Comparison of ENCODE assay signal across 8 cellular contexts in genomic region chr10:102133373-102134195, GRCh38. TPM values are rescaled to one million over a fixed set of nuclear protein-coding genes. Genes with fewer than 3 reads are reported as not detected.
DNase-seq lines count a peak whose midpoint lies in the region; ATAC-seq, FAIRE-seq and TF ChIP-seq lines count a peak whose summit lies in the region.

No MANE protein-coding gene starts in this region.

- POLR2A ChIA-PET in activated CD8-positive, alpha-beta T cell treated with anti-CD3 and anti-CD28 coated beads, Interleukin-2, amount 10 ng/mL, durations not matched to agents 7 days and 5 days (lab: Charles Lee), result no interaction called here
- POLR2A ChIA-PET in endothelial cell of umbilical vein (lab: Charles Lee), result no interaction called here

- H3K79me2 ChIP-seq in endothelial cell of umbilical vein (ENCODE audit: control insufficient read depth, insufficient read depth, low read length), result peaks cover 56% of the 10 kb centered on the region

- peak overlapping the region; percentile 73 for H3K27ac ChIP-seq in endothelial cell of umbilical vein (ENCODE audit: insufficient read depth, low read depth, low read length)

- intact Hi-C loops in endothelial cell of umbilical vein (cut with micrococcal nuclease), result loop anchor here (2.0 kb wide), 1 partner anchor 315 kb away; the partner anchor contains the start of gene OGA

- TF ChIP-seq CTCF in AG10803 (conservative IDR thresholded peaks at IDR 0.05; ENCODE audit: low read length) (no peak), endothelial cell of umbilical vein (IDR thresholded peaks at IDR 0.05; ENCODE audit: extremely low read depth in 1 of 2, insufficient read depth in 1 of 2, low read depth in 1 of 2, low read length in 2 of 2) (no peak)

- peak; percentile 67 for FAIRE-seq in endothelial cell of umbilical vein (lab: Jason Lieb, UNC)

- H3K4me1 ChIP-seq in endothelial cell of umbilical vein (ENCODE audit: control insufficient read depth, extremely low read depth, insufficient read depth, low read length), result peaks cover 20% of the 10 kb centered on the region

- dilution Hi-C loops in endothelial cell of umbilical vein (cut with MboI; ENCODE audit: extremely low pct_ligation_motif_present, low sequenced_read_pairs), result no loop called here

- H3K9me3 Mint-ChIP-seq in activated CD8-positive, alpha-beta T cell treated with anti-CD3 and anti-CD28 coated beads, Interleukin-2, amount 10 ng/mL, durations not matched to agents 7 days and 5 days (ENCODE audit: insufficient read depth), result no peaks in the 10 kb centered on the region

- peaks cover 8 to 11% of the 10 kb centered on the region in 2 experiments for H3K36me3 ChIP-seq in endothelial cell of umbilical vein (ENCODE audit: control insufficient read depth in 2 of 2, extremely low read depth in 1 of 2, insufficient read depth in 2 of 2, low read length in 2 of 2)

- H3K4me3 Mint-ChIP-seq in activated CD8-positive, alpha-beta T cell treated with anti-CD3 and anti-CD28 coated beads, Interleukin-2, amount 10 ng/mL, durations not matched to agents 7 days and 5 days, result peak overlapping the region; percentile 97

- H2AFZ ChIP-seq in endothelial cell of umbilical vein (ENCODE audit: low read depth, low read length), result peak overlapping the region; percentile 34

- H3K27ac Mint-ChIP-seq in activated CD8-positive, alpha-beta T cell treated with anti-CD3 and anti-CD28 coated beads, Interleukin-2, amount 10 ng/mL, durations not matched to agents 7 days and 5 days, result peak overlapping the region; percentile 96

- peak overlapping the region; percentile 93 for H3K9ac ChIP-seq in endothelial cell of umbilical vein (replicated peaks; ENCODE audit: extremely low read depth, insufficient read depth, low read length)

- no peaks in the 10 kb centered on the region for H3K27me3 ChIP-seq in endothelial cell of umbilical vein (ENCODE audit: control insufficient read depth in 2 of 2, insufficient read depth in 2 of 2, low read length in 2 of 2)

- BruUV-seq in endothelial cell of umbilical vein (replicated peaks; lab: Mats Ljungman, UMichigan), result TSS peak; percentile 69

- no peaks in the 10 kb centered on the region for H3K9me1 ChIP-seq in endothelial cell of umbilical vein (replicated peaks; ENCODE audit: control insufficient read depth, extremely low read depth, insufficient read depth, low read length)

- DNase-seq in AG10803 (ENCODE audit: low read depth), result peak; percentile 67
- DNase-seq in NCI-H2171 (lab: John Stamatoyannopoulos, UW), result peak; percentile 77
- DNase-seq in activated CD8-positive, alpha-beta T cell treated with anti-CD3 and anti-CD28 coated beads, Interleukin-2, amount 10 ng/mL, durations not matched to agents 7 days and 5 days, result peak; percentile 71
- peak; percentile 72 for DNase-seq in endothelial cell of umbilical vein (ENCODE audit: low read depth, low spot score)
- peak; percentile 94 for DNase-seq in mesenteric fat pad (ENCODE audit: low spot score)
- DNase-seq in stimulated activated CD8-positive, alpha-beta memory T cell treated with anti-CD3 and anti-CD28 coated beads, Interleukin-15, amount 100 ng/mL, for 4 hours (ENCODE audit: low read depth in 2 of 2), result peak; percentile 60 to 61
- no peak for DNase-seq in NCI-H2107 treated with DMSO at 0.1 percent for 48 hours (lab: John Stamatoyannopoulos, UW; ENCODE audit: unreplicated experiment)

- TF ChIP-seq POLR2A in endothelial cell of umbilical vein (IDR thresholded peaks at IDR 0.05; ENCODE audit: low read depth, low read length), result peak; percentile 41

- peaks cover 37% of the 10 kb centered on the region for H3K4me1 Mint-ChIP-seq in activated CD8-positive, alpha-beta T cell treated with anti-CD3 and anti-CD28 coated beads, Interleukin-2, amount 10 ng/mL, durations not matched to agents 7 days and 5 days (ENCODE audit: low read depth)

- peak overlapping the region; percentile 92 for H3K4me3 ChIP-seq in AG10803 (ENCODE audit: low read length)
- peak overlapping the region; percentile 52 to 82 (median 62) for H3K4me3 ChIP-seq in endothelial cell of umbilical vein (replicated peaks in 1 of 3; ENCODE audit: insufficient read depth in 1 of 3, low read depth in 1 of 3, low read length in 3 of 3)

- H3K36me3 Mint-ChIP-seq in activated CD8-positive, alpha-beta T cell treated with anti-CD3 and anti-CD28 coated beads, Interleukin-2, amount 10 ng/mL, durations not matched to agents 7 days and 5 days (ENCODE audit: low read depth), result peaks cover 31% of the 10 kb centered on the region

- H4K20me1 ChIP-seq in endothelial cell of umbilical vein (replicated peaks; ENCODE audit: control insufficient read depth, extremely low read depth, insufficient read depth, low read length), result peaks cover 2% of the 10 kb centered on the region

- H3K27me3 Mint-ChIP-seq in activated CD8-positive, alpha-beta T cell treated with anti-CD3 and anti-CD28 coated beads, Interleukin-2, amount 10 ng/mL, durations not matched to agents 7 days and 5 days (ENCODE audit: low read depth), result no peaks in the 10 kb centered on the region

- no peaks in the 10 kb centered on the region for H3K9me3 ChIP-seq in endothelial cell of umbilical vein (replicated peaks; ENCODE audit: control insufficient read depth, insufficient read depth, low read length)

- ATAC-seq in GM19395 (IDR thresholded peaks at IDR 0.05; ENCODE audit: unreplicated experiment), result peak; percentile 9
- ATAC-seq in activated CD8-positive, alpha-beta T cell treated with anti-CD3 and anti-CD28 coated beads, Interleukin-2, amount 10 ng/mL, durations not matched to agents 7 days and 5 days, result peak; percentile 24

- CTCF ChIA-PET in activated CD8-positive, alpha-beta T cell treated with anti-CD3 and anti-CD28 coated beads, Interleukin-2, amount 10 ng/mL, durations not matched to agents 7 days and 5 days (lab: Charles Lee), result no interaction called here
- CTCF ChIA-PET in endothelial cell of umbilical vein (lab: Charles Lee), result no interaction called here

- peak overlapping the region; percentile 80 for H3K4me2 ChIP-seq in endothelial cell of umbilical vein (ENCODE audit: insufficient read depth, low read length)

TF ChIP-seq in endothelial cell of umbilical vein, 7 proteins besides CTCF, POLR2A, EP300 and RAD21:
- TF ChIP-seq FOS (IDR thresholded peaks at IDR 0.05; ENCODE audit: borderline replicate concordance, insufficient read depth, low read length), result no peak
- TF ChIP-seq MYC (IDR thresholded peaks at IDR 0.05; ENCODE audit: low read depth, low read length), result peak; percentile 100
- peak; percentile 91 for TF ChIP-seq MAX (IDR thresholded peaks at IDR 0.05; ENCODE audit: insufficient read depth, insufficient read length)

RNA-seq across cellular contexts. Expression of gene PPRC1, which starts 0.7 kb away (rescaled TPM):
- total RNA-seq in activated CD8-positive, alpha-beta T cell treated with anti-CD3 and anti-CD28 coated beads, Interleukin-2, amount 10 ng/mL, durations not matched to agents 7 days and 5 days, result 10 to 100 TPM; 56.5 to 58.9 TPM
- total RNA-seq in endothelial cell of umbilical vein (49.9 and 52.9 TPM in 2 replicates), mesenteric fat pad (49.7 TPM)
- polyA plus RNA-seq in endothelial cell of umbilical vein, result 26.1 and 27.0 TPM in 2 replicates
- polyA plus RNA-seq in endothelial cell of umbilical vein (2011; cell fraction: cytosol; rRNA removed), result 21.3 and 22.0 TPM in 2 replicates
- 79.9 and 81.1 TPM in 2 replicates for polyA plus RNA-seq in endothelial cell of umbilical vein (2011; cell fraction: nucleus; rRNA removed)
- polyA plus RNA-seq in endothelial cell of umbilical vein (2012), result 33.8 and 34.1 TPM in 2 replicates
- 46.1 and 48.0 TPM in 2 replicates for polyA minus RNA-seq in endothelial cell of umbilical vein
- polyA minus RNA-seq in endothelial cell of umbilical vein (2011; cell fraction: cytosol; rRNA and poly(A)+ RNA removed), result 24.3 TPM
- 34.3 and 47.4 TPM in 2 replicates for polyA minus RNA-seq in endothelial cell of umbilical vein (2011; cell fraction: nucleus; rRNA and poly(A)+ RNA removed)

RNA-seq across cellular contexts. Expression of gene LDB1, which starts 13.4 kb away (rescaled TPM):
- total RNA-seq in activated CD8-positive, alpha-beta T cell treated with anti-CD3 and anti-CD28 coated beads, Interleukin-2, amount 10 ng/mL, durations not matched to agents 7 days and 5 days, result 10 to 100 TPM; 83.6 to 87.1 TPM
- total RNA-seq in endothelial cell of umbilical vein, result 65.7 and 67.7 TPM in 2 replicates
- polyA plus RNA-seq in endothelial cell of umbilical vein, result 137 and 149 TPM in 2 replicates
- polyA plus RNA-seq in endothelial cell of umbilical vein (2011; cell fraction: cytosol; rRNA removed), result 73.3 and 78.4 TPM in 2 replicates
- 307 and 369 TPM in 2 replicates for polyA plus RNA-seq in endothelial cell of umbilical vein (2011; cell fraction: nucleus; rRNA removed)
- 64.8 and 70.6 TPM in 2 replicates for polyA plus RNA-seq in endothelial cell of umbilical vein (2012)
- polyA minus RNA-seq in endothelial cell of umbilical vein, result 153 and 184 TPM in 2 replicates
- polyA minus RNA-seq in endothelial cell of umbilical vein (2011; cell fraction: cytosol; rRNA and poly(A)+ RNA removed), result 33.7 TPM
- 78.4 and 81.0 TPM in 2 replicates for polyA minus RNA-seq in endothelial cell of umbilical vein (2011; cell fraction: nucleus; rRNA and poly(A)+ RNA removed)
- 33.0 TPM for total RNA-seq in mesenteric fat pad

RNA-seq across cellular contexts. Expression of gene NOLC1, which starts 18.6 kb away (rescaled TPM):
- total RNA-seq in activated CD8-positive, alpha-beta T cell treated with anti-CD3 and anti-CD28 coated beads, Interleukin-2, amount 10 ng/mL, durations not matched to agents 7 days and 5 days, result 10 to 100 TPM; 94.1 to 95.3 TPM
- 68.2 and 73.1 TPM in 2 replicates for total RNA-seq in endothelial cell of umbilical vein
- 26.0 and 32.1 TPM in 2 replicates for polyA plus RNA-seq in endothelial cell of umbilical vein
- 54.2 and 70.4 TPM in 2 replicates for polyA plus RNA-seq in endothelial cell of umbilical vein (2011; cell fraction: cytosol; rRNA removed)
- 60.0 and 83.8 TPM in 2 replicates for polyA plus RNA-seq in endothelial cell of umbilical vein (2011; cell fraction: nucleus; rRNA removed)
- 69.4 and 83.2 TPM in 2 replicates for polyA plus RNA-seq in endothelial cell of umbilical vein (2012)
- 29.8 and 32.6 TPM in 2 replicates for polyA minus RNA-seq in endothelial cell of umbilical vein
- polyA minus RNA-seq in endothelial cell of umbilical vein (2011; cell fraction: cytosol; rRNA and poly(A)+ RNA removed), result 116 TPM
- 10.9 and 13.1 TPM in 2 replicates for polyA minus RNA-seq in endothelial cell of umbilical vein (2011; cell fraction: nucleus; rRNA and poly(A)+ RNA removed)
- total RNA-seq in mesenteric fat pad, result 50.2 TPM
